Comparison of ENCODE assay signal across 24 cellular contexts in genomic region chrX:135015526-135016245, GRCh38.
"Had no signal": no experiment of that assay in that cellular context is flagged by ENCODE, and none has a peak within 500 bp of the region (broad histone marks: within the 10 kb centered on the region; RNA-seq: fewer than 3 reads in every experiment).

No MANE protein-coding gene starts in this region.

- DNase-seq: dorsolateral prefrontal cortex; effector CD4-positive, alpha-beta T cell; esophagus squamous epithelium; kidney; left lung; mesenchymal stem cell; mucosa of descending colon; naive B cell; nucleus accumbens; right cardiac atrium; sigmoid colon; stimulated activated CD4-positive, alpha-beta T cell treated with anti-CD3 and anti-CD28 coated beads, Interleukin-2, amount 100 ng/mL, for 24 hours; stimulated activated CD4-positive, alpha-beta T cell treated with anti-CD3 and anti-CD28 coated beads, Interleukin-4, amount 100 ng/mL, for 24 hours; stimulated activated naive CD4-positive, alpha-beta T cell treated with Interleukin-2 at 50 U/mL for 16 hours; stomach; thyroid gland; trophoblast cell had no signal

- H3K36me3 Mint-ChIP-seq: mesothelial cell of epicardium; naive B cell; natural killer cell treated with Interleukin-12 subunit alpha and Interleukin-12 subunit beta and Interleukin-15 and Interleukin-18, amount 100 ng/mL, for 72 hours; stimulated activated effector memory CD8-positive, alpha-beta T cell treated with anti-CD3 and anti-CD28 coated beads, Interleukin-12 subunit alpha, Interleukin-12 subunit beta, amount 100 ng/mL, for 72 hours had no signal

- ATAC-seq: left lung; mucosa of descending colon; natural killer cell treated with Interleukin-12 subunit alpha and Interleukin-12 subunit beta and Interleukin-15 and Interleukin-18, amount 100 ng/mL, for 72 hours; right cardiac atrium; stimulated activated effector memory CD8-positive, alpha-beta T cell treated with anti-CD3 and anti-CD28 coated beads, Interleukin-12 subunit alpha, Interleukin-12 subunit beta, amount 100 ng/mL, for 72 hours had no signal

- H3K27ac Mint-ChIP-seq: mesothelial cell of epicardium; naive B cell; natural killer cell treated with Interleukin-12 subunit alpha and Interleukin-12 subunit beta and Interleukin-15 and Interleukin-18, amount 100 ng/mL, for 72 hours; stimulated activated effector memory CD8-positive, alpha-beta T cell treated with anti-CD3 and anti-CD28 coated beads, Interleukin-12 subunit alpha, Interleukin-12 subunit beta, amount 100 ng/mL, for 72 hours had no signal

- H3K36me3 ChIP-seq: esophagus squamous epithelium, left lung, prostate gland, sigmoid colon, stomach, thyroid gland had no signal

- H3K27ac ChIP-seq: dorsolateral prefrontal cortex, epithelial cell of prostate, left lung, prostate gland, sigmoid colon, stomach, thyroid gland had no signal

- H3K9me3 Mint-ChIP-seq: mesothelial cell of epicardium; naive B cell; natural killer cell treated with Interleukin-12 subunit alpha and Interleukin-12 subunit beta and Interleukin-15 and Interleukin-18, amount 100 ng/mL, for 72 hours; stimulated activated effector memory CD8-positive, alpha-beta T cell treated with anti-CD3 and anti-CD28 coated beads, Interleukin-12 subunit alpha, Interleukin-12 subunit beta, amount 100 ng/mL, for 72 hours had no signal

- H3K4me1 Mint-ChIP-seq: naive B cell; stimulated activated effector memory CD8-positive, alpha-beta T cell treated with anti-CD3 and anti-CD28 coated beads, Interleukin-12 subunit alpha, Interleukin-12 subunit beta, amount 100 ng/mL, for 72 hours had no signal

- H3K9me3 ChIP-seq: esophagus squamous epithelium, left lung, mucosa of descending colon, prostate gland, sigmoid colon, stomach, thyroid gland had no signal

- H3K4me3 Mint-ChIP-seq: mesothelial cell of epicardium; naive B cell; natural killer cell treated with Interleukin-12 subunit alpha and Interleukin-12 subunit beta and Interleukin-15 and Interleukin-18, amount 100 ng/mL, for 72 hours; stimulated activated effector memory CD8-positive, alpha-beta T cell treated with anti-CD3 and anti-CD28 coated beads, Interleukin-12 subunit alpha, Interleukin-12 subunit beta, amount 100 ng/mL, for 72 hours had no signal

- FAIRE-seq: colon, frontal cortex had no signal

- H3K4me3 ChIP-seq: dorsolateral prefrontal cortex, esophagus squamous epithelium, left lung, mucosa of descending colon, prostate gland, sigmoid colon, stomach, thyroid gland had no signal

- H3K4me1 ChIP-seq: left lung, prostate gland, stomach, thyroid gland had no signal

- H3K27me3 ChIP-seq: esophagus squamous epithelium, left lung, sigmoid colon, stomach, thyroid gland had no signal
